13 cellular contexts compared by ENCODE assay signal in the genomic region with DNA sequence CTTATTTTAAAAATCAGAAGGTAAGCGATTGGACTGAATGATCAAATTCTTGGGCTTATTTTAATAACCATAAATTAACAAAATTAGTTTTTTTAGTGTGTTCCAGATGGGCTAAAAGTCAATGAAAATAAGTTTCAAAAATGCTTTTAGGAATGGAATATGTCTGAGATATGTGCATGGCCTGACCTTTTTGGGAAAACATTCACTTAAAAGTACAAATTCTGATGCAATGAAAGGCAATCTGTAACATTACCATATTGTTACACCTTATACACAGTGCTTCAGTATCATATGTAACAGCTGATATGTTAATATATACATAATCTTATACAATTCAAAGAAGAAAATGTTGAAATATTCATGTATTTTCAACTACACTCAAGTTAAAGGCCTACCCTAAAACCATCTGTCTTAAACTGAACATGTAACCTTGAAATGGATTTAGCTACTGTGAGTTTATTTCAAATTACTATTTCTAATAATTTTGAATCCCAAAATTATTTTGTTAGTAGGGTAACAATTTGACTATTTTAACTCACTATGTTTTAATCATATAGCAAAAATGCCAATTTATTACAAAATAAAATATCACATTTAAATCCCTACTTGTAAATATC.
"Had no signal": no experiment of that assay in that cellular context is flagged by ENCODE, and none has a peak within 500 bp of the region (broad histone marks: within the 10 kb centered on the region; RNA-seq: fewer than 3 reads in every experiment).

No MANE protein-coding gene starts in this region.

- H3K27me3 ChIP-seq: ascending aorta, esophagus squamous epithelium, gastroesophageal sphincter, heart right ventricle, neural progenitor cell, ovary had no signal

- H3K36me3 ChIP-seq: ovary, thoracic aorta had no signal

- ATAC-seq: gastroesophageal sphincter; heart right ventricle; stimulated activated effector memory CD8-positive, alpha-beta T cell treated with anti-CD3 and anti-CD28 coated beads, Interleukin-12 subunit alpha, Interleukin-12 subunit beta, amount 100 ng/mL, for 72 hours; T-cell had no signal

- H3K4me1 Mint-ChIP-seq: neural progenitor cell; stimulated activated effector memory CD8-positive, alpha-beta T cell treated with anti-CD3 and anti-CD28 coated beads, Interleukin-12 subunit alpha, Interleukin-12 subunit beta, amount 100 ng/mL, for 72 hours; T-cell had no signal

- H2AFZ ChIP-seq: neural progenitor cell had no signal

- H3K27ac Mint-ChIP-seq: neural progenitor cell; stimulated activated effector memory CD8-positive, alpha-beta T cell treated with anti-CD3 and anti-CD28 coated beads, Interleukin-12 subunit alpha, Interleukin-12 subunit beta, amount 100 ng/mL, for 72 hours; T-cell had no signal

- H3K9ac ChIP-seq: neural progenitor cell had no signal

- H3K4me2 ChIP-seq: neural progenitor cell had no signal

- H3K4me3 Mint-ChIP-seq: neural progenitor cell; stimulated activated effector memory CD8-positive, alpha-beta T cell treated with anti-CD3 and anti-CD28 coated beads, Interleukin-12 subunit alpha, Interleukin-12 subunit beta, amount 100 ng/mL, for 72 hours; T-cell had no signal

- DNase-seq: activated CD4-positive, CD25-positive, alpha-beta regulatory T cell treated with anti-CD3 and anti-CD28 coated beads, Interleukin-2, amount 50 U/mL, for 72 hours; activated naive CD4-positive, alpha-beta T cell; activated T-cell treated with anti-CD3 and anti-CD28 coated beads for 4 hours; esophagus squamous epithelium; heart right ventricle; ovary; T-cell; T-helper 9 cell had no signal

- H3K4me3 ChIP-seq: ascending aorta, esophagus squamous epithelium, gastroesophageal sphincter, heart right ventricle, neural progenitor cell, ovary, thoracic aorta had no signal

- H3K27ac ChIP-seq: ascending aorta, esophagus squamous epithelium, gastroesophageal sphincter, heart right ventricle, neural progenitor cell, ovary, thoracic aorta had no signal

- H3K9me3 ChIP-seq: ascending aorta, ovary, thoracic aorta had no signal

- H3K4me1 ChIP-seq: ascending aorta, esophagus squamous epithelium, gastroesophageal sphincter, heart right ventricle, neural progenitor cell had no signal

- H3K9me3 Mint-ChIP-seq: stimulated activated effector memory CD8-positive, alpha-beta T cell treated with anti-CD3 and anti-CD28 coated beads, Interleukin-12 subunit alpha, Interleukin-12 subunit beta, amount 100 ng/mL, for 72 hours; T-cell had no signal

- H3K27me3 Mint-ChIP-seq: T-cell had no signal
